ENCODE assay signal across 1 cellular context in the genomic region with DNA sequence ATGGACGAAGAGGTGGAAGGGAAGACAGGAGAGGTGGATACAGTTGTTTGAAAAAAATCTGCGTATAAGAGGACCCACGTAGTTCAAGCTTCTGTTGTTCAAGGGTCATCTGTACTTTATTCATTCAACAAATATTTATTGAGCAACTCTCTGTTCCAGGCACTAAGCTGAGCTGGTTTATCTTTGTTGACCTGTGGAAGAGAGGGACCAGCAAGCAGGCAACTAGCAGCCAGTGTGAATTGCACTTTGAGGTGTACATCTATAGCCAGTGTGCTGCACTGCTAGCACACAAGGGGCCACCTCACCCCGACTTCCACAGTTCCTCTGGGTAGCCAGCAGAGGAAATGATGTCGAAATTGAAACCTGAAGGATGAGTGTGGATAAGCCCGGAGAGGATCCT.
TF ChIP-seq lines count a peak whose summit lies in the region.

No MANE protein-coding gene starts in this region.

TF ChIP-seq in HepG2, 621 proteins besides CTCF, POLR2A, EP300 and RAD21 (continued from another document):
- TF ChIP-seq, protein P1, sequence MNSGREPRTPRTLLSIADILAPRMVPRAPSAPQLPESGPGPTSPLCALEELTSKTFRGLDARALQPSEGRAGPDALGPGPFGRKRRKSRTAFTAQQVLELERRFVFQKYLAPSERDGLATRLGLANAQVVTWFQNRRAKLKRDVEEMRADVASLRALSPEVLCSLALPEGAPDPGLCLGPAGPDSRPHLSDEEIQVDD (CRISPR knock-in tag; IDR thresholded peaks at IDR 0.05; ENCODE audit: borderline replicate concordance), result no peak
